ENCODE assay signal across 1 cellular context in the genomic region with DNA sequence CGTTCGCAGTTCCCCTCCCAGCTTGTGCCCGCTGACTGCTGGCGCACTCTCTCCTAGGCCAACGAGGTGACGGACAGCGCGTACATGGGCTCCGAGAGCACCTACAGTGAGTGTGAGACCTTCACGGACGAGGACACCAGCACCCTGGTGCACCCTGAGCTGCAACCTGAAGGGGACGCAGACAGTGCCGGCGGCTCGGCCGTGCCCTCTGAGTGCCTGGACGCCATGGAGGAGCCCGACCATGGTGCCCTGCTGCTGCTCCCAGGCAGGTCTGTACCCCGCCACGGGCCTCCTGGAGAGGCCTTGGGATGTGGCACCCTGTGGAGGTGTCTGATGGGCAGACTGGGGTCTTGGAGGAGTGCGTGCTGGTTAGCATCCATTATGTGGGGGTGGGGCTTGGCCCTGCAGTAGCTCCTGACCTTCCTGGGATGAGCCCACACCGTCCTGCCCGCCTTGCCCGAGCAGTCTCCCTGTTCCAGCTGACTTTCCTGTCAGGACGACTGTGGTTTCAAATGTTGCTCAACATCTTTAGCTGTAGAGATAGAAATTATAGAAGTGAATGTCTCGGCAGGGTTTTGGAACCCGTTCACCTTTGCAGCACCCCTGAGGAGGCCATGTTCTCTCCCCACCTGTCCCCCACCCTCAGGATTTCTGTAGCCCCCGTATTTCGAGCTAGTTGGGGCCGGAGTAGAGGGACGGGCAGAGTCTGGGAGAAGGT.
TF ChIP-seq lines count a peak whose summit lies in the region.

No MANE protein-coding gene starts in this region.

TF ChIP-seq in H1, 55 proteins besides CTCF, POLR2A, EP300 and RAD21:
- TF ChIP-seq GTF2F1 (IDR thresholded peaks at IDR 0.05; ENCODE audit: borderline replicate concordance, low read depth, low read length) = no peak
- no peak for TF ChIP-seq BCL11A (IDR thresholded peaks at IDR 0.05; ENCODE audit: low read depth in 2 of 2, low read length in 2 of 2)
- TF ChIP-seq SP2 (IDR thresholded peaks at IDR 0.05; ENCODE audit: low read length) = no peak
- no peak for TF ChIP-seq YY1 (IDR thresholded peaks at IDR 0.05; ENCODE audit: low read depth, low read length)
- no peak for TF ChIP-seq RBBP5 (IDR thresholded peaks at IDR 0.05; ENCODE audit: borderline replicate concordance, low read depth, low read length)
- TF ChIP-seq CTBP2 (IDR thresholded peaks at IDR 0.05; ENCODE audit: borderline replicate concordance, insufficient read depth, insufficient read length, low read length) = no peak
- TF ChIP-seq TBP (IDR thresholded peaks at IDR 0.05; ENCODE audit: low read depth, low read length) = no peak
